In the genomic region with DNA sequence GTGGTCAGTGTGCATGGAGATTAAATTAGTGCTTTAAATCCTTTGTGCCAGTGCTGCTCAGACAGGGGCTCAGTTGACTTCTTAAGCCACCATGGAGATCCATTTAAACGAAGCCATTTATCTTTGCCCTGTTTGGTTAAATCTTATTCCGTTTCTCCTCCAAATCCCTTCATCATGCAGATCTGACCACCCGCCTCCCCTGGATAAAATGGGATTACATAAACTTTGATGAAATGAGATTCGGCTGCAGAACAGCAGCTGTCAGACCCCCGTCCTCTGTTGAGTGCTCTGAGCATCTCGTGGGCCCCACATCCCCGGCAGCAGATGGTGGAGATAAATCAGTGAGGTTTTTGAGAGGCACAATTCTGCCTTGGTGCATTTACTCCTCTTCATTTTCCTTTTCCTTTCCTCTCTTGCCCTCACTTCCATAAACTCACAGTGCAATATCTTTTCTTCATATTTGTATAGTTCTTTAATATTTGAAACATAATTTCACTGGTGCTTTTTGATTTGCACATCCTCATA, we compare ENCODE assay signal across 1 cellular context.
TF ChIP-seq lines count a peak whose summit lies in the region.

No MANE protein-coding gene starts in this region.

TF ChIP-seq in SK-N-SH treated with all-trans-retinoic acid at 6 μM for 48 hours, 23 proteins besides CTCF, POLR2A, EP300 and RAD21 (continued from another document):
- TF ChIP-seq, protein P1, sequence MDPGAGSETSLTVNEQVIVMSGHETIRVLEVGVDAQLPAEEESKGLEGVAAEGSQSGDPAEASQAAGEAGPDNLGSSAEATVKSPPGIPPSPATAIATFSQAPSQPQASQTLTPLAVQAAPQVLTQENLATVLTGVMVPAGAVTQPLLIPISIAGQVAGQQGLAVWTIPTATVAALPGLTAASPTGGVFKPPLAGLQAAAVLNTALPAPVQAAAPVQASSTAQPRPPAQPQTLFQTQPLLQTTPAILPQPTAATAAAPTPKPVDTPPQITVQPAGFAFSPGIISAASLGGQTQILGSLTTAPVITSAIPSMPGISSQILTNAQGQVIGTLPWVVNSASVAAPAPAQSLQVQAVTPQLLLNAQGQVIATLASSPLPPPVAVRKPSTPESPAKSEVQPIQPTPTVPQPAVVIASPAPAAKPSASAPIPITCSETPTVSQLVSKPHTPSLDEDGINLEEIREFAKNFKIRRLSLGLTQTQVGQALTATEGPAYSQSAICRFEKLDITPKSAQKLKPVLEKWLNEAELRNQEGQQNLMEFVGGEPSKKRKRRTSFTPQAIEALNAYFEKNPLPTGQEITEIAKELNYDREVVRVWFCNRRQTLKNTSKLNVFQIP (CRISPR knock-in tag; IDR thresholded peaks at IDR 0.05; ENCODE audit: borderline replicate concordance, low read depth), result no peak
